In the genomic region with DNA sequence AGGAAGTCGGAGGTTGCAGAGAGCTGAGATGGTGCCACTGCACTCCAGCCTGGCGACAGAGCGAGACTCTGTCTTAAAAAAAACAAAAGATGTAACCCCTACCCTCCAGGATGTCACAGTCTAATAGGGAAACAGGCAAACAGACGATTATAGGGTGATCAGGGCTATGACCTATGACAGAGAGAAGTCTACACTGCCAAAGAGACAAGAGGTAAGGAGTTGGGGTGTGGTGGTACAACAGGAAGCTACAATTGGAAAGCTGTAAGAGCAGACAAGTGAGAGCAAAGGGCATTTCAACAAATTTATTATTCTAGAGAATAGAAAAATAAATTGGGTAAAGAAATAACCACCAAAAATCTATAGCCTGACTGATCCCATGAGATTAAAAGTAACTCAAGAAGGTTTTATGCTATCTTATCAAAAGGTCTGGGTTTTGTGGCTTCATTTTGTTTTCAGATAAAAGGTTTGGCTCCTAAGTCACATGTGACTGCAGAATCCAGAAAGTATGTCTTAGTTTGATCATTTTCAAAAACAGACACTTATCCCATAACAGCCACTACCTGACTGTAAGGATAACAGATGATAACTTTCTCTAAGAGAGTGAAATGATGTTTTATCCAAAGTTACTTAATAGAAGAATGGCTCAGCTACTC, we compare ENCODE assay signal across 18 cellular contexts. TPM values are rescaled to one million over a fixed set of nuclear protein-coding genes. Genes with fewer than 3 reads are reported as not detected.
DNase-seq lines count a peak whose midpoint lies in the region; ATAC-seq and TF ChIP-seq lines count a peak whose summit lies in the region.
"Had no signal": no experiment of that assay in that cellular context is flagged by ENCODE, and none has a peak within 500 bp of the region (broad histone marks: within the 10 kb centered on the region; RNA-seq: fewer than 3 reads in every experiment).

No MANE protein-coding gene starts in this region.

- H3K27me3 ChIP-seq in WERI-Rb-1 (ENCODE audit: insufficient read depth, low read depth, severe bottlenecking): no peaks in the 10 kb centered on the region
- H3K27me3 ChIP-seq: BLaER1 had no signal

- no peak for ATAC-seq in activated T-cell treated with anti-CD3 and anti-CD28 coated beads, Interleukin-2, amount 50 U/mL, for 4 hours
- ATAC-seq in T-cell (replicated peaks in 1 of 4): no peak
- ATAC-seq in activated naive CD8-positive, alpha-beta T cell treated with anti-CD3 and anti-CD28 coated beads, Interleukin-2, amount 50 U/mL, for 24 hours: no peak
- ATAC-seq in stimulated activated effector memory CD8-positive, alpha-beta T cell treated with anti-CD3 and anti-CD28 coated beads, Interleukin-12 subunit alpha, Interleukin-12 subunit beta, amount 100 ng/mL, for 72 hours: no peak
- ATAC-seq in HG03280 (IDR thresholded peaks at IDR 0.05; ENCODE audit: unreplicated experiment): no peak
- ATAC-seq: PC-3 had no signal

- H3K4me3 ChIP-seq in WERI-Rb-1 (ENCODE audit: low read depth, low read length): no peak overlapping the region
- H3K4me3 ChIP-seq: BLaER1 had no signal

- H3K4me3 Mint-ChIP-seq in activated T-cell treated with anti-CD3 and anti-CD28 coated beads, Interleukin-2, amount 50 U/mL, for 24 hours: no peak overlapping the region
- no peak overlapping the region for H3K4me3 Mint-ChIP-seq in activated T-cell treated with anti-CD3 and anti-CD28 coated beads, Interleukin-2, amount 50 U/mL, for 4 hours
- no peak overlapping the region for H3K4me3 Mint-ChIP-seq in T-cell
- no peak overlapping the region for H3K4me3 Mint-ChIP-seq in activated naive CD8-positive, alpha-beta T cell treated with anti-CD3 and anti-CD28 coated beads, Interleukin-2, amount 50 U/mL, for 24 hours
- H3K4me3 Mint-ChIP-seq in stimulated activated effector memory CD8-positive, alpha-beta T cell treated with anti-CD3 and anti-CD28 coated beads, Interleukin-12 subunit alpha, Interleukin-12 subunit beta, amount 100 ng/mL, for 72 hours: no peak overlapping the region

- POLR2A ChIA-PET in T-cell (lab: Charles Lee): no interaction called here

- peaks cover 57% of the 10 kb centered on the region for H3K36me3 ChIP-seq in WERI-Rb-1

- H3K36me3 Mint-ChIP-seq in activated T-cell treated with anti-CD3 and anti-CD28 coated beads, Interleukin-2, amount 50 U/mL, for 24 hours (ENCODE audit: low read depth): peaks cover 68% of the 10 kb centered on the region
- peaks cover 37% of the 10 kb centered on the region for H3K36me3 Mint-ChIP-seq in activated T-cell treated with anti-CD3 and anti-CD28 coated beads, Interleukin-2, amount 50 U/mL, for 4 hours (ENCODE audit: insufficient read depth)
- H3K36me3 Mint-ChIP-seq in T-cell: peaks cover 37% of the 10 kb centered on the region
- peaks cover 22% of the 10 kb centered on the region for H3K36me3 Mint-ChIP-seq in activated naive CD8-positive, alpha-beta T cell treated with anti-CD3 and anti-CD28 coated beads, Interleukin-2, amount 50 U/mL, for 24 hours (ENCODE audit: low read depth)
- H3K36me3 Mint-ChIP-seq in stimulated activated effector memory CD8-positive, alpha-beta T cell treated with anti-CD3 and anti-CD28 coated beads, Interleukin-12 subunit alpha, Interleukin-12 subunit beta, amount 100 ng/mL, for 72 hours: peaks cover 89% of the 10 kb centered on the region

- TF ChIP-seq CTCF in WERI-Rb-1 (IDR thresholded peaks at IDR 0.05; ENCODE audit: low read depth, low read length): no peak

- no peaks in the 10 kb centered on the region for H3K9me3 Mint-ChIP-seq in activated T-cell treated with anti-CD3 and anti-CD28 coated beads, Interleukin-2, amount 50 U/mL, for 24 hours
- H3K9me3 Mint-ChIP-seq in activated T-cell treated with anti-CD3 and anti-CD28 coated beads, Interleukin-2, amount 50 U/mL, for 4 hours: no peaks in the 10 kb centered on the region
- no peaks in the 10 kb centered on the region for H3K9me3 Mint-ChIP-seq in T-cell
- no peaks in the 10 kb centered on the region for H3K9me3 Mint-ChIP-seq in activated naive CD8-positive, alpha-beta T cell treated with anti-CD3 and anti-CD28 coated beads, Interleukin-2, amount 50 U/mL, for 24 hours
- H3K9me3 Mint-ChIP-seq in stimulated activated effector memory CD8-positive, alpha-beta T cell treated with anti-CD3 and anti-CD28 coated beads, Interleukin-12 subunit alpha, Interleukin-12 subunit beta, amount 100 ng/mL, for 72 hours: no peaks in the 10 kb centered on the region

- no peaks in the 10 kb centered on the region for H3K27me3 Mint-ChIP-seq in activated T-cell treated with anti-CD3 and anti-CD28 coated beads, Interleukin-2, amount 50 U/mL, for 24 hours
- H3K27me3 Mint-ChIP-seq in activated T-cell treated with anti-CD3 and anti-CD28 coated beads, Interleukin-2, amount 50 U/mL, for 4 hours (ENCODE audit: low read depth): no peaks in the 10 kb centered on the region
- no peaks in the 10 kb centered on the region for H3K27me3 Mint-ChIP-seq in T-cell
- H3K27me3 Mint-ChIP-seq in activated naive CD8-positive, alpha-beta T cell treated with anti-CD3 and anti-CD28 coated beads, Interleukin-2, amount 50 U/mL, for 24 hours: no peaks in the 10 kb centered on the region

- CTCF ChIA-PET in T-cell (lab: Charles Lee): no interaction called here

- peaks cover 23% of the 10 kb centered on the region for H3K4me1 Mint-ChIP-seq in activated T-cell treated with anti-CD3 and anti-CD28 coated beads, Interleukin-2, amount 50 U/mL, for 24 hours (ENCODE audit: low read depth)
- H3K4me1 Mint-ChIP-seq in activated T-cell treated with anti-CD3 and anti-CD28 coated beads, Interleukin-2, amount 50 U/mL, for 4 hours (ENCODE audit: low read depth): peaks cover 8% of the 10 kb centered on the region
- peaks cover 8 to 20% (median 17%) of the 10 kb centered on the region in 3 donors for H3K4me1 Mint-ChIP-seq in T-cell
- peaks cover 5% of the 10 kb centered on the region for H3K4me1 Mint-ChIP-seq in activated naive CD8-positive, alpha-beta T cell treated with anti-CD3 and anti-CD28 coated beads, Interleukin-2, amount 50 U/mL, for 24 hours
- H3K4me1 Mint-ChIP-seq in stimulated activated effector memory CD8-positive, alpha-beta T cell treated with anti-CD3 and anti-CD28 coated beads, Interleukin-12 subunit alpha, Interleukin-12 subunit beta, amount 100 ng/mL, for 72 hours: peaks cover 12% of the 10 kb centered on the region

- DNase-seq in activated T-cell treated with anti-CD3 and anti-CD28 coated beads, Interleukin-2, amount 50 U/mL, for 24 hours: no peak
- DNase-seq in activated T-cell treated with anti-CD3 and anti-CD28 coated beads, Interleukin-2, amount 50 U/mL, for 4 hours: no peak
- DNase-seq in T-cell (no peak), GDM1 (lab: John Stamatoyannopoulos, UW) (no peak), WERI-Rb-1 (no peak)
- DNase-seq in activated naive CD8-positive, alpha-beta T cell treated with anti-CD3 and anti-CD28 coated beads, Interleukin-2, amount 50 U/mL, for 24 hours: no peak
- DNase-seq in stimulated activated effector memory CD8-positive, alpha-beta T cell treated with anti-CD3 and anti-CD28 coated beads, Interleukin-12 subunit alpha, Interleukin-12 subunit beta, amount 100 ng/mL, for 72 hours (ENCODE audit: low spot score in 2 of 2): no peak
- DNase-seq: DMS 273 treated with DMSO at 0.1 percent for 48 hours, GOT3, KBM-7, NCI-H1417 treated with DMSO at 0.1 percent for 48 hours, NCI-H1930, NCI-H2171 treated with DMSO at 0.1 percent for 48 hours, NCI-H774, PC-3 had no signal

- H3K27ac Mint-ChIP-seq in activated T-cell treated with anti-CD3 and anti-CD28 coated beads, Interleukin-2, amount 50 U/mL, for 24 hours: peak overlapping the region; percentile 86
- H3K27ac Mint-ChIP-seq in T-cell: peak overlapping the region; percentile 0 to 48
- peak overlapping the region; percentile 61 for H3K27ac Mint-ChIP-seq in activated naive CD8-positive, alpha-beta T cell treated with anti-CD3 and anti-CD28 coated beads, Interleukin-2, amount 50 U/mL, for 24 hours
- H3K27ac Mint-ChIP-seq in stimulated activated effector memory CD8-positive, alpha-beta T cell treated with anti-CD3 and anti-CD28 coated beads, Interleukin-12 subunit alpha, Interleukin-12 subunit beta, amount 100 ng/mL, for 72 hours: peak overlapping the region; percentile 69

- no peaks in the 10 kb centered on the region for H3K9me3 ChIP-seq in WERI-Rb-1 (ENCODE audit: severe bottlenecking)
- H3K9me3 ChIP-seq: BLaER1 had no signal

- H3K27ac ChIP-seq in WERI-Rb-1: no peak overlapping the region
- H3K27ac ChIP-seq: BLaER1 had no signal

RNA-seq across cellular contexts. Expression of a gene that starts 7.3 kb away (rescaled TPM):
- total RNA-seq in activated T-cell treated with anti-CD3 and anti-CD28 coated beads, Interleukin-2, amount 50 U/mL, for 4 hours: 10 to 100 TPM; 53.7 to 64.8 (median 60.3) TPM
- total RNA-seq in T-cell: 10 to 100 TPM; 25.1 to 37.0 (median 34.7) TPM

RNA-seq across cellular contexts. Expression of a gene that starts 7.4 kb away (rescaled TPM):
- total RNA-seq in activated T-cell treated with anti-CD3 and anti-CD28 coated beads, Interleukin-2, amount 50 U/mL, for 4 hours: 10 to 100 TPM; 63.8 to 70.8 (median 65.1) TPM
- 10 to 100 TPM; 16.6 to 24.4 (median 21.1) TPM for total RNA-seq in T-cell

RNA-seq across cellular contexts. Expression of a gene that starts 35.1 kb away (rescaled TPM):
- under 1 TPM in 1 of 3 donors, not detected in 2; 0.37 TPM for total RNA-seq in activated T-cell treated with anti-CD3 and anti-CD28 coated beads, Interleukin-2, amount 50 U/mL, for 4 hours
- under 1 TPM in 1 of 5 donors, not detected in 4; 0.73 TPM for total RNA-seq in T-cell
- total RNA-seq: Daoy, PC-3 had no signal

RNA-seq across cellular contexts. Expression of a gene that starts 46.7 kb away (rescaled TPM):
- total RNA-seq in activated T-cell treated with anti-CD3 and anti-CD28 coated beads, Interleukin-2, amount 50 U/mL, for 4 hours: 10 to 100 TPM in 2 of 3 donors, 1 to 10 TPM in 1; 9.8 to 14.5 (median 14.2) TPM
- 1 to 10 TPM; 2.7 to 7.1 (median 4.2) TPM for total RNA-seq in T-cell

RNA-seq across cellular contexts. Expression of a gene that starts 47.0 kb away (rescaled TPM):
- 10 to 100 TPM; 23.8 to 25.9 (median 24.2) TPM for total RNA-seq in activated T-cell treated with anti-CD3 and anti-CD28 coated beads, Interleukin-2, amount 50 U/mL, for 4 hours
- total RNA-seq in T-cell: 10 to 100 TPM; 22.2 to 31.8 (median 29.5) TPM

Comparison
In these comparisons a context has a peak if more than half of its experiments do, and no peak if none do; other contexts are left out.
1. H3K27ac Mint-ChIP-seq: peak in every context shown above with its lines; median percentile 86 in activated T-cell treated with anti-CD3 and anti-CD28 coated beads, Interleukin-2, amount 50 U/mL, for 24 hours; 69 in stimulated activated effector memory CD8-positive, alpha-beta T cell treated with anti-CD3 and anti-CD28 coated beads, Interleukin-12 subunit alpha, Interleukin-12 subunit beta, amount 100 ng/mL, for 72 hours; 61 in activated naive CD8-positive, alpha-beta T cell treated with anti-CD3 and anti-CD28 coated beads, Interleukin-2, amount 50 U/mL, for 24 hours; 24 in T-cell.